ENCODE assay signal across 16 cellular contexts in the genomic region with DNA sequence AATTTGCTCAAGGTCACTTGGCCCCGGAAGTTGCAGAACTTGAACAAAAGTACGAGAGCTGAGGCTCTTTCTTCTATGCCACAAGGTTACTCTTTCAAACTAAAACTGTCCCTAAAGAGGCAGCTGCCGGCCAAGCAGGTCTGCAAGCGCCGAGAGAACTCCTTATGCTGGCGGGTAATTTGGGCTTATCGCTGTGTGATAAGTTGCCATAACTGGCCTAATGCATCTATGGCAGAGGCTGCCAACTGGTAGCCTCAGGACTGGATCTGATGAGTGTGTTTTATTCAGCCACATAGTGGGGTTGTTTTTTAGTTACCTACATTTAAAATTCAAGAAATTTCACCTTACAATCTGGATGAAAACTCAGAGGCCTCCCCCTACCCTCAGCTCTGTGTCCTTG.
A peak's percentile ranks its signal among the peaks of the same experiment; 100 is the strongest.
DNase-seq lines count a peak whose midpoint lies in the region; ATAC-seq and TF ChIP-seq lines count a peak whose summit lies in the region.
"Had no signal": no experiment of that assay in that cellular context is flagged by ENCODE, and none has a peak within 500 bp of the region (broad histone marks: within the 10 kb centered on the region; RNA-seq: fewer than 3 reads in every experiment).

No MANE protein-coding gene starts in this region.

- H2AFZ ChIP-seq in SK-N-SH (ENCODE audit: low read depth) (no peak overlapping the region), neural progenitor cell (replicated peaks) (no peak overlapping the region)

- H3K9me2 ChIP-seq in SK-N-SH = no peaks in the 10 kb centered on the region

- H3K9me3 ChIP-seq in SK-N-SH = no peaks in the 10 kb centered on the region
- peaks cover 0 to 14% (median 10%) of the 10 kb centered on the region in 11 experiments; a peak in 12 of 22 replicates for H3K9me3 ChIP-seq in BLaER1 treated with 17β-estradiol and CSF1 and Interleukin-3, amounts not matched to agents 10 nM and 100 nM (replicated peaks in 1 of 11)
- H3K9me3 ChIP-seq in esophagus muscularis mucosa = no peaks in the 10 kb centered on the region
- H3K9me3 ChIP-seq in neural progenitor cell (ENCODE audit: low read depth) = no peaks in the 10 kb centered on the region
- H3K9me3 ChIP-seq in colonic mucosa = no peaks in the 10 kb centered on the region

- no peak for TF ChIP-seq CTCF in SK-N-SH (IDR thresholded peaks at IDR 0.05)
- no peak for TF ChIP-seq CTCF in esophagus muscularis mucosa (IDR thresholded peaks at IDR 0.05)
- TF ChIP-seq CTCF in neural progenitor cell (IDR thresholded peaks at IDR 0.05) = no peak
- TF ChIP-seq CTCF in colonic mucosa (IDR thresholded peaks at IDR 0.05) = no peak

- H3K4me3 Mint-ChIP-seq in neural progenitor cell = no peak overlapping the region
- H3K4me3 Mint-ChIP-seq: CD4-positive, alpha-beta T cell; H9 had no signal

- H3K27ac ChIP-seq in SK-N-SH (ENCODE audit: low read depth in 2 of 2, low read length in 1 of 2) (peak overlapping the region in 1 of 2 experiments; percentile 90; a peak in 2 of 4 replicates), esophagus muscularis mucosa (replicated peaks in 1 of 4) (no peak overlapping the region), neural progenitor cell (no peak overlapping the region), colonic mucosa (no peak overlapping the region)
- H3K27ac ChIP-seq in BLaER1 treated with 17β-estradiol and CSF1 and Interleukin-3, amounts not matched to agents 10 nM and 100 nM = peak overlapping the region in 1 of 11 experiments; percentile 28; a peak in 1 of 22 replicates

- H3K36me3 Mint-ChIP-seq in neural progenitor cell = no peaks in the 10 kb centered on the region

- H3K27ac Mint-ChIP-seq in neural progenitor cell = peak overlapping the region; percentile 25
- H3K27ac Mint-ChIP-seq: CD4-positive, alpha-beta T cell; H9 had no signal

- H3K27me3 ChIP-seq in SK-N-SH (ENCODE audit: insufficient read depth) (no peaks in the 10 kb centered on the region; the same call in 1 of the 2 replicates), esophagus muscularis mucosa (no peaks in the 10 kb centered on the region), neural progenitor cell (no peaks in the 10 kb centered on the region), colonic mucosa (no peaks in the 10 kb centered on the region)
- H3K27me3 ChIP-seq in BLaER1 treated with 17β-estradiol and CSF1 and Interleukin-3, amounts not matched to agents 10 nM and 100 nM = no peaks in the 10 kb centered on the region

- POLR2A ChIA-PET in SK-N-SH (lab: Yijun Ruan, JAX) = interaction anchor here (1.2 kb wide), 1 partner anchor 52 kb away, joined by 3 read pairs; no protein-coding TSS in a partner anchor

- peaks cover 57% of the 10 kb centered on the region for H3K4me1 Mint-ChIP-seq in neural progenitor cell

- H4K20me1 ChIP-seq in SK-N-SH (ENCODE audit: insufficient read depth) = no peaks in the 10 kb centered on the region
- no peaks in the 10 kb centered on the region for H4K20me1 ChIP-seq in BLaER1 treated with 17β-estradiol and CSF1 and Interleukin-3, amounts not matched to agents 10 nM and 100 nM
- H4K20me1 ChIP-seq in neural progenitor cell (ENCODE audit: low read depth) = no peaks in the 10 kb centered on the region

- peak; percentile 68 for DNase-seq in SK-N-SH
- DNase-seq in esophagus muscularis mucosa (ENCODE audit: extremely low spot score) = peak; percentile 47
- no peak for DNase-seq in neural progenitor cell (ENCODE audit: low spot score)
- DNase-seq in NCI-H510A (lab: John Stamatoyannopoulos, UW) = no peak
- no peak for DNase-seq in colonic mucosa
- DNase-seq: 8988T; AML-193; C1 segment of cervical spinal cord; CD4-positive, alpha-beta T cell; DMS79; GOT3; H9 had no signal

- TF ChIP-seq EP300 in SK-N-SH (IDR thresholded peaks at IDR 0.05; ENCODE audit: borderline replicate concordance in 1 of 2, low read depth in 1 of 2, low read length in 1 of 2) (peak in 1 of 2 experiments; percentile 91; a peak in 2 of 4 replicates), esophagus muscularis mucosa (IDR thresholded peaks at IDR 0.05) (no peak)

- H3K9me3 Mint-ChIP-seq in neural progenitor cell = no peaks in the 10 kb centered on the region
- H3K9me3 Mint-ChIP-seq: CD4-positive, alpha-beta T cell; H9 had no signal

- H3K9ac ChIP-seq in SK-N-SH = no peak overlapping the region
- H3K9ac ChIP-seq in BLaER1 treated with 17β-estradiol and CSF1 and Interleukin-3, amounts not matched to agents 10 nM and 100 nM = no peak overlapping the region
- H3K9ac ChIP-seq in neural progenitor cell = no peak overlapping the region
- H3K9ac ChIP-seq in colonic mucosa (ENCODE audit: low read depth in 2 of 2, low read length in 2 of 2) = no peak overlapping the region

- H3K4me1 ChIP-seq in SK-N-SH (ENCODE audit: control insufficient read depth in 1 of 2, insufficient read depth in 2 of 2, low read depth in 1 of 2, low read length in 1 of 2) (peaks cover 37 to 54% of the 10 kb centered on the region in 2 experiments; a peak in 3 of 4 replicates), esophagus muscularis mucosa (peaks cover 0 to 14% (median 2%) of the 10 kb centered on the region in 4 donors), neural progenitor cell (peaks cover 18% of the 10 kb centered on the region), colonic mucosa (no peaks in the 10 kb centered on the region)
- peaks cover 47 to 86% (median 65%) of the 10 kb centered on the region in 10 experiments for H3K4me1 ChIP-seq in BLaER1 treated with 17β-estradiol and CSF1 and Interleukin-3, amounts not matched to agents 10 nM and 100 nM

- no peak for TF ChIP-seq POLR2A in esophagus muscularis mucosa (IDR thresholded peaks at IDR 0.05; ENCODE audit: low read depth)

- CTCF ChIA-PET in SK-N-SH (lab: Yijun Ruan, JAX) = interaction anchor here (1.2 to 2.4 kb wide), 6 partner anchors 12 to 492 kb away, joined by 3 to 10 read pairs (median 4); no protein-coding TSS in a partner anchor

- H3F3A ChIP-seq in SK-N-SH (replicated peaks; ENCODE audit: insufficient read depth) = no peaks in the 10 kb centered on the region
- H3F3A ChIP-seq in neural progenitor cell (ENCODE audit: low read depth) = peaks cover 6% of the 10 kb centered on the region

- ATAC-seq in SK-N-SH treated with all-trans-retinoic acid at 6 μM for 48 hours = no peak
- ATAC-seq in GM21737 (IDR thresholded peaks at IDR 0.05; ENCODE audit: unreplicated experiment) = no peak
- ATAC-seq: HepG2 had no signal

- no peaks in the 10 kb centered on the region for H3K79me2 ChIP-seq in SK-N-SH (ENCODE audit: insufficient read depth)
- H3K79me2 ChIP-seq in neural progenitor cell (ENCODE audit: low read depth) = no peaks in the 10 kb centered on the region

- WGBS in SK-N-SH (ENCODE audit: low lambda C conversion rate) = 47% methylated on average over 7 of the region's 7 CpGs
- 92% methylated on average over 7 of the region's 7 CpGs for WGBS in esophagus muscularis mucosa

- H3K4me2 ChIP-seq in SK-N-SH (no peak overlapping the region), neural progenitor cell (no peak overlapping the region)
- peak overlapping the region in 6 of 11 experiments; percentile 60 to 89 (median 84); a peak in 9 of 22 replicates for H3K4me2 ChIP-seq in BLaER1 treated with 17β-estradiol and CSF1 and Interleukin-3, amounts not matched to agents 10 nM and 100 nM

- peaks cover 11% of the 10 kb centered on the region for H3K27me3 Mint-ChIP-seq in neural progenitor cell (ENCODE audit: insufficient read depth, low read depth)

- H3K4me3 ChIP-seq in SK-N-SH (ENCODE audit: low read depth in 2 of 2, low read length in 1 of 2) (no peak overlapping the region), esophagus muscularis mucosa (no peak overlapping the region), neural progenitor cell (no peak overlapping the region), colonic mucosa (no peak overlapping the region)
- H3K4me3 ChIP-seq in BLaER1 treated with 17β-estradiol and CSF1 and Interleukin-3, amounts not matched to agents 10 nM and 100 nM = no peak overlapping the region

- intact Hi-C loops in esophagus muscularis mucosa (cut with DNase I) = no loop called here
- intact Hi-C loops in colonic mucosa (cut with DNase I) = no loop called here

- H3K36me3 ChIP-seq in SK-N-SH (replicated peaks in 1 of 2; ENCODE audit: control insufficient read depth in 1 of 2, insufficient read depth in 2 of 2, low read length in 1 of 2) = no peaks in the 10 kb centered on the region
- no peaks in the 10 kb centered on the region for H3K36me3 ChIP-seq in BLaER1 treated with 17β-estradiol and CSF1 and Interleukin-3, amounts not matched to agents 10 nM and 100 nM
- H3K36me3 ChIP-seq in esophagus muscularis mucosa = no peaks in the 10 kb centered on the region
- H3K36me3 ChIP-seq in neural progenitor cell = no peaks in the 10 kb centered on the region
- no peaks in the 10 kb centered on the region for H3K36me3 ChIP-seq in colonic mucosa

- TF ChIP-seq RAD21 in SK-N-SH (IDR thresholded peaks at IDR 0.05; ENCODE audit: low read length) = 0 out of 2 replicates have a peak, but pooled peaks have one; percentile 7

TF ChIP-seq in SK-N-SH, 30 proteins besides CTCF, POLR2A, EP300 and RAD21 (continues in another document):
- TF ChIP-seq ELF1 (IDR thresholded peaks at IDR 0.05) (no peak), RCOR1 (IDR thresholded peaks at IDR 0.05; ENCODE audit: low read length) (peak; percentile 83; the same call in 1 of the 2 replicates), JUND (IDR thresholded peaks at IDR 0.05) (no peak)

TF ChIP-seq in SK-N-SH treated with all-trans-retinoic acid at 6 μM for 48 hours, 23 proteins besides CTCF, POLR2A, EP300 and RAD21:
- TF ChIP-seq ZC3H10 (CRISPR knock-in tag; IDR thresholded peaks at IDR 0.05) = no peak
- no peak for TF ChIP-seq ZNF565 (CRISPR knock-in tag; conservative IDR thresholded peaks at IDR 0.05; ENCODE audit: low read depth)
- TF ChIP-seq ISL1 (CRISPR knock-in tag; IDR thresholded peaks at IDR 0.05) = no peak
- no peak for TF ChIP-seq ZFP30 (CRISPR knock-in tag; IDR thresholded peaks at IDR 0.05)
- no peak for TF ChIP-seq ARNTL (CRISPR knock-in tag; IDR thresholded peaks at IDR 0.05; ENCODE audit: borderline replicate concordance, low read depth)
- TF ChIP-seq TOX (CRISPR knock-in tag; IDR thresholded peaks at IDR 0.05; ENCODE audit: borderline replicate concordance) = no peak
- no peak for TF ChIP-seq BACH2 (CRISPR knock-in tag; IDR thresholded peaks at IDR 0.05; ENCODE audit: borderline replicate concordance)

Comparison
In these comparisons a context has a peak if more than half of its experiments do, and no peak if none do; other contexts are left out.
1. DNase-seq: peak in SK-N-SH (single experiment) and esophagus muscularis mucosa (single experiment); none in neural progenitor cell (single experiment), NCI-H510A (single experiment) and colonic mucosa (single experiment).
2. H3K4me2 ChIP-seq: peak in BLaER1 treated with 17β-estradiol and CSF1 and Interleukin-3, amounts not matched to agents 10 nM and 100 nM (6 of 11); none in SK-N-SH (single experiment) and neural progenitor cell (single experiment).